ENCODE assay signal across 1 cellular context in genomic region chr2:196640031-196640548, GRCh38.
TF ChIP-seq lines count a peak whose summit lies in the region.

No MANE protein-coding gene starts in this region.

TF ChIP-seq in GM12878, 131 proteins besides CTCF, POLR2A, EP300 and RAD21 (continued from another document):
- TF ChIP-seq CEBPZ (IDR thresholded peaks at IDR 0.05; ENCODE audit: low read depth, low read length) = no peak
- TF ChIP-seq RFX5 (IDR thresholded peaks at IDR 0.05; ENCODE audit: low read depth, low read length) = no peak
- TF ChIP-seq ASH2L (IDR thresholded peaks at IDR 0.05; ENCODE audit: borderline replicate concordance, low read depth) = no peak
- TF ChIP-seq MEF2A (IDR thresholded peaks at IDR 0.05; ENCODE audit: insufficient read depth, low read depth, low read length) = no peak
- TF ChIP-seq NFXL1 (IDR thresholded peaks at IDR 0.05; ENCODE audit: borderline replicate concordance) = no peak
- TF ChIP-seq SKIL (IDR thresholded peaks at IDR 0.05; ENCODE audit: low read depth, poor library complexity, severe bottlenecking) = no peak
- no peak for TF ChIP-seq MYC (IDR thresholded peaks at IDR 0.05; ENCODE audit: insufficient read depth, insufficient read length, insufficient replicate concordance, low read length, severe bottlenecking)
- TF ChIP-seq RCOR1 (conservative IDR thresholded peaks at IDR 0.05; ENCODE audit: low read depth, low read length) = no peak
- no peak for TF ChIP-seq SMAD5 (IDR thresholded peaks at IDR 0.05; ENCODE audit: low read depth)
